1 cellular context compared by ENCODE assay signal in genomic region chr15:91049378-91050127, GRCh38.
TF ChIP-seq lines count a peak whose summit lies in the region.

No MANE protein-coding gene starts in this region.

TF ChIP-seq in GM12878, 131 proteins besides CTCF, POLR2A, EP300 and RAD21:
- no peak for TF ChIP-seq FOXM1 (IDR thresholded peaks at IDR 0.05; ENCODE audit: low read depth, low read length)
- TF ChIP-seq SMC3 (IDR thresholded peaks at IDR 0.05; ENCODE audit: borderline replicate concordance, low read length), result peak; percentile 54; the same call in 1 of the 2 replicates
- TF ChIP-seq DPF2 (IDR thresholded peaks at IDR 0.05), result no peak
- TF ChIP-seq HDGF (IDR thresholded peaks at IDR 0.05), result no peak
- no peak for TF ChIP-seq ELK1 (IDR thresholded peaks at IDR 0.05; ENCODE audit: low read depth, low read length)
- no peak for TF ChIP-seq USF2 (IDR thresholded peaks at IDR 0.05; ENCODE audit: borderline replicate concordance, low read depth, low read length)
- no peak for TF ChIP-seq IRF5 (IDR thresholded peaks at IDR 0.05; ENCODE audit: borderline replicate concordance)
- TF ChIP-seq PKNOX1 (IDR thresholded peaks at IDR 0.05), result no peak
- no peak for TF ChIP-seq E2F4 (IDR thresholded peaks at IDR 0.05; ENCODE audit: low read depth, low read length)
- TF ChIP-seq TCF7 (IDR thresholded peaks at IDR 0.05; ENCODE audit: borderline replicate concordance), result peak; percentile 25; the same call in 1 of the 2 replicates
- no peak for TF ChIP-seq NR2C1 (IDR thresholded peaks at IDR 0.05)
- no peak for TF ChIP-seq IRF3 (IDR thresholded peaks at IDR 0.05)
- TF ChIP-seq YY1 (IDR thresholded peaks at IDR 0.05; ENCODE audit: low read depth, low read length), result no peak
- no peak for TF ChIP-seq ATF2 (IDR thresholded peaks at IDR 0.05; ENCODE audit: low read length)
